19 cellular contexts compared by ENCODE assay signal in the genomic region with DNA sequence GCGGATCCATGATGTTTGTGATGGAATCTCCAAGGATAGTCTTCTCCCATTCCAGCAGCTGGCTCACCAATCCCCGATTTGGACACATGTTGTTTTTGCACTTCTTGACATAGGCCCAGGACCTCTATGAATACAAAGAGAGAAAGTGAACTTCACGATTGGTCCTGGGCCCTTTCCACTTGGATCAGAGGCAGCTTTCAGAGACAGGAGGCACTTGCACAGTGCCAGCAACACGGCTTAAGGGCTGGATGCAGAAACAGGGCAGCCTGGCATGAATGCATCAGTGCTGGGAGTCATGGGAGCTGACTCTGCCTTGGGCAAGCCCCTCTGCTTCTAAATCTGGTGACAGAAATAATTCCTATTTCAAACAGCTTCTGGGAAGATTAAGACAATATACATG.
"Had no signal": no experiment of that assay in that cellular context is flagged by ENCODE, and none has a peak within 500 bp of the region (broad histone marks: within the 10 kb centered on the region; RNA-seq: fewer than 3 reads in every experiment).

No MANE protein-coding gene starts in this region.

- H3K27me3 ChIP-seq: left lung, suprapubic skin had no signal

- H3K27me3 Mint-ChIP-seq: activated CD4-positive, alpha-beta T cell treated with anti-CD3 and anti-CD28 coated beads, Interleukin-2, amount 10 ng/mL, durations not matched to agents 24 days and 14 days; activated naive CD8-positive, alpha-beta T cell treated with anti-CD3 and anti-CD28 coated beads, Interleukin-2, amount 50 U/mL, for 24 hours; naive thymus-derived CD8-positive, alpha-beta T cell; progenitor cell of endocrine pancreas; stimulated activated naive CD8-positive, alpha-beta T cell treated with anti-CD3 and anti-CD28 coated beads, Interleukin-15, Interleukin-2, amounts not matched to agents 100 ng/mL and 50 ng/mL, for 24 hours had no signal

- ATAC-seq: activated naive CD8-positive, alpha-beta T cell treated with anti-CD3 and anti-CD28 coated beads, Interleukin-2, amount 50 U/mL, for 24 hours; activated T-cell treated with anti-CD3 and anti-CD28 coated beads, Interleukin-2, amount 50 U/mL, for 72 hours; esophagus mucosa; left lung; naive thymus-derived CD8-positive, alpha-beta T cell; right cardiac atrium had no signal

- H3K9me3 ChIP-seq: left lung, suprapubic skin had no signal

- DNase-seq: activated CD4-positive, alpha-beta T cell treated with anti-CD3 and anti-CD28 coated beads, Interleukin-2, amount 10 ng/mL, durations not matched to agents 24 days and 14 days; activated CD4-positive, CD25-positive, alpha-beta regulatory T cell; activated CD8-positive, alpha-beta memory T cell treated with anti-CD3 and anti-CD28 coated beads, Interleukin-2, amount 50 U/mL, for 48 hours; activated gamma-delta T cell treated with Interleukin-2 at 50 U/mL for 16 hours; activated naive CD8-positive, alpha-beta T cell treated with anti-CD3 and anti-CD28 coated beads, Interleukin-2, amount 50 U/mL, for 24 hours; activated T-cell treated with anti-CD3 and anti-CD28 coated beads, Interleukin-2, amount 50 U/mL, for 72 hours; left lung; mesenchymal stem cell; naive thymus-derived CD8-positive, alpha-beta T cell; right cardiac atrium; small intestine had no signal

- H3K27ac Mint-ChIP-seq: activated naive CD8-positive, alpha-beta T cell treated with anti-CD3 and anti-CD28 coated beads, Interleukin-2, amount 50 U/mL, for 24 hours; activated T-cell treated with anti-CD3 and anti-CD28 coated beads, Interleukin-2, amount 50 U/mL, for 72 hours; progenitor cell of endocrine pancreas; stimulated activated naive CD8-positive, alpha-beta T cell treated with anti-CD3 and anti-CD28 coated beads, Interleukin-15, Interleukin-2, amounts not matched to agents 100 ng/mL and 50 ng/mL, for 24 hours had no signal

- FAIRE-seq: astrocyte, colon, keratinocyte, small intestine, TTC549 had no signal

- H3K4me3 Mint-ChIP-seq: activated naive CD8-positive, alpha-beta T cell treated with anti-CD3 and anti-CD28 coated beads, Interleukin-2, amount 50 U/mL, for 24 hours; activated T-cell treated with anti-CD3 and anti-CD28 coated beads, Interleukin-2, amount 50 U/mL, for 72 hours; stimulated activated naive CD8-positive, alpha-beta T cell treated with anti-CD3 and anti-CD28 coated beads, Interleukin-15, Interleukin-2, amounts not matched to agents 100 ng/mL and 50 ng/mL, for 24 hours had no signal

- H3K27ac ChIP-seq: suprapubic skin had no signal

- H3K4me3 ChIP-seq: left lung, suprapubic skin had no signal

- H3K9me3 Mint-ChIP-seq: activated CD4-positive, alpha-beta T cell treated with anti-CD3 and anti-CD28 coated beads, Interleukin-2, amount 10 ng/mL, durations not matched to agents 24 days and 14 days; activated naive CD8-positive, alpha-beta T cell treated with anti-CD3 and anti-CD28 coated beads, Interleukin-2, amount 50 U/mL, for 24 hours; activated T-cell treated with anti-CD3 and anti-CD28 coated beads, Interleukin-2, amount 50 U/mL, for 72 hours; naive thymus-derived CD8-positive, alpha-beta T cell; stimulated activated naive CD8-positive, alpha-beta T cell treated with anti-CD3 and anti-CD28 coated beads, Interleukin-15, Interleukin-2, amounts not matched to agents 100 ng/mL and 50 ng/mL, for 24 hours had no signal
